Comparison of ENCODE assay signal across 26 cellular contexts in genomic region chr12:51538599-51538998, GRCh38. TPM values are rescaled to one million over a fixed set of nuclear protein-coding genes. Genes with fewer than 3 reads are reported as not detected.
DNase-seq lines count a peak whose midpoint lies in the region; ATAC-seq, FAIRE-seq and TF ChIP-seq lines count a peak whose summit lies in the region.
"Had no signal": no experiment of that assay in that cellular context is flagged by ENCODE, and none has a peak within 500 bp of the region (broad histone marks: within the 10 kb centered on the region; RNA-seq: fewer than 3 reads in every experiment).

No MANE protein-coding gene starts in this region.

- H3K79me1 ChIP-seq in neuronal stem cell (ENCODE audit: low read depth, low read length) = no peaks in the 10 kb centered on the region
- no peaks in the 10 kb centered on the region for H3K79me1 ChIP-seq in mesendoderm (ENCODE audit: low read length)

- H3K4me1 ChIP-seq in HepG2 (ENCODE audit: insufficient read depth, low read length) (no peaks in the 10 kb centered on the region), right lobe of liver (no peaks in the 10 kb centered on the region), neuronal stem cell (ENCODE audit: control insufficient read depth in 2 of 2, insufficient read depth in 1 of 2, low read depth in 1 of 2, low read length in 2 of 2) (peaks cover 3 to 8% of the 10 kb centered on the region in 2 donors), gastrocnemius medialis (no peaks in the 10 kb centered on the region), mesendoderm (ENCODE audit: control insufficient read depth, low read depth, low read length) (no peaks in the 10 kb centered on the region)
- H3K4me1 ChIP-seq: BLaER1 had no signal

- no peak for ATAC-seq in HepG2
- ATAC-seq in right lobe of liver = no peak
- ATAC-seq in gastrocnemius medialis = peak; percentile 52 to 53
- no peak for ATAC-seq in left cardiac atrium
- ATAC-seq: GM12878 had no signal

- no peak overlapping the region for H4K91ac ChIP-seq in neuronal stem cell (ENCODE audit: low read depth, low read length, poor library complexity)

- H2BK15ac ChIP-seq in neuronal stem cell (ENCODE audit: low read length) (no peak overlapping the region), mesendoderm (replicated peaks; ENCODE audit: low read depth) (no peak overlapping the region)

- H4K8ac ChIP-seq in neuronal stem cell (ENCODE audit: low read depth, low read length) = no peak overlapping the region
- H4K8ac ChIP-seq in mesendoderm (ENCODE audit: low read depth, low read length) = no peak overlapping the region

- H3K9ac ChIP-seq in HepG2 (ENCODE audit: insufficient read depth, low read depth, low read length) (no peak overlapping the region), neuronal stem cell (ENCODE audit: low read depth, low read length, poor library complexity) (no peak overlapping the region), mesendoderm (ENCODE audit: low read length) (no peak overlapping the region)
- H3K9ac ChIP-seq: BLaER1 had no signal

- H2AK5ac ChIP-seq in neuronal stem cell (ENCODE audit: low read depth, low read length) = peak overlapping the region; percentile 60
- H2AK5ac ChIP-seq in mesendoderm (ENCODE audit: low read length) = no peak overlapping the region

- H3K36me3 ChIP-seq in HepG2 (replicated peaks in 1 of 2; ENCODE audit: control insufficient read depth in 1 of 2, insufficient read depth in 2 of 2, low read length in 2 of 2) = no peaks in the 10 kb centered on the region
- H3K36me3 ChIP-seq in right lobe of liver = no peaks in the 10 kb centered on the region
- H3K36me3 ChIP-seq in neuronal stem cell (replicated peaks in 1 of 2; ENCODE audit: control insufficient read depth in 2 of 2, insufficient read depth in 2 of 2, low read length in 2 of 2) = no peaks in the 10 kb centered on the region
- no peaks in the 10 kb centered on the region for H3K36me3 ChIP-seq in gastrocnemius medialis
- H3K36me3 ChIP-seq in mesendoderm (ENCODE audit: control insufficient read depth, insufficient read depth, low read length) = no peaks in the 10 kb centered on the region
- H3K36me3 ChIP-seq: BE2C, BLaER1 had no signal

- H3K9me3 ChIP-seq in HepG2 (ENCODE audit: low read length) (no peaks in the 10 kb centered on the region), right lobe of liver (no peaks in the 10 kb centered on the region), neuronal stem cell (replicated peaks in 1 of 2; ENCODE audit: control insufficient read depth in 2 of 2, insufficient read depth in 1 of 2, low read depth in 1 of 2, low read length in 2 of 2) (no peaks in the 10 kb centered on the region), gastrocnemius medialis (no peaks in the 10 kb centered on the region)
- H3K9me3 ChIP-seq: BE2C, BLaER1 had no signal

- intact Hi-C loops in HepG2 (cut with micrococcal nuclease; ENCODE audit: unreplicated experiment) = no loop called here
- intact Hi-C loops in right lobe of liver (cut with DNase I) = loop anchor here in 1 of 2 donors (5.0 kb wide), 1 partner anchor 116 kb away; the partner anchor contains the start of gene SLC4A8
- intact Hi-C loops in gastrocnemius medialis (cut with DNase I; ENCODE audit: low total_unique reads) = no loop called here
- intact Hi-C loops in left cardiac atrium (cut with DNase I) = loop anchor here in 1 of 2 donors (10.0 kb wide), 1 partner anchor 266 kb away; no protein-coding TSS in a partner anchor

- no peak overlapping the region for H3K56ac ChIP-seq in mesendoderm (ENCODE audit: low read length)

- no peak overlapping the region for H2AFZ ChIP-seq in HepG2 (ENCODE audit: low read length)
- H2AFZ ChIP-seq in neuronal stem cell (ENCODE audit: low read length) = no peak overlapping the region

- no peak overlapping the region for H3K4me2 ChIP-seq in HepG2 (ENCODE audit: low read depth, low read length)
- no peak overlapping the region for H3K4me2 ChIP-seq in neuronal stem cell (ENCODE audit: insufficient read depth, low read length, poor library complexity, severe bottlenecking)
- H3K4me2 ChIP-seq in mesendoderm (ENCODE audit: low read length) = no peak overlapping the region
- H3K4me2 ChIP-seq: BLaER1 had no signal

- no peak for TF ChIP-seq RAD21 in HepG2 (CRISPR knock-in tag; IDR thresholded peaks at IDR 0.05)

- WGBS in HepG2 (ENCODE audit: low lambda C conversion rate) = 19% methylated on average over 8 of the region's 8 CpGs
- WGBS in right lobe of liver (ENCODE audit: insufficient coverage, low coverage, low lambda C conversion rate, missing lambda C conversion rate) = 87% methylated on average over 4 of the region's 8 CpGs
- WGBS in neuronal stem cell (ENCODE audit: extremely low coverage in 2 of 2, insufficient read length in 2 of 2, insufficient replicate concordance in 1 of 2), 2 donors = no CpG with 5 or more reads among the region's 8 CpGs
- WGBS in mesendoderm (ENCODE audit: extremely low coverage, insufficient coverage, low lambda C conversion rate) = no CpG with 5 or more reads among the region's 8 CpGs

- POLR2A ChIA-PET in HepG2 (lab: Yijun Ruan, JAX) = no interaction called here

- no peak overlapping the region for H2BK12ac ChIP-seq in neuronal stem cell (ENCODE audit: low read length)

- H3K4me3 ChIP-seq in HepG2 (replicated peaks in 1 of 3; ENCODE audit: insufficient read depth in 1 of 3, low read depth in 2 of 3, low read length in 3 of 3) (no peak overlapping the region), right lobe of liver (no peak overlapping the region), neuronal stem cell (ENCODE audit: low read length in 2 of 2) (no peak overlapping the region), gastrocnemius medialis (no peak overlapping the region), mesendoderm (ENCODE audit: low read length) (no peak overlapping the region)
- H3K4me3 ChIP-seq: BLaER1, GM12878 had no signal

- TF ChIP-seq EP300 in HepG2 (IDR thresholded peaks at IDR 0.05; ENCODE audit: low read depth in 2 of 2, low read length in 2 of 2) = no peak
- no peak for TF ChIP-seq EP300 in HepG2 (CRISPR knock-in tag; IDR thresholded peaks at IDR 0.05; ENCODE audit: borderline replicate concordance)

- peak overlapping the region; percentile 11 for H2BK120ac ChIP-seq in neuronal stem cell (ENCODE audit: low read depth, low read length)
- no peak overlapping the region for H2BK120ac ChIP-seq in mesendoderm (ENCODE audit: low read depth, low read length)

- H3K27ac ChIP-seq in HepG2 (ENCODE audit: extremely low read length, insufficient read depth, low read length) = no peak overlapping the region
- no peak overlapping the region for H3K27ac ChIP-seq in right lobe of liver
- no peak overlapping the region for H3K27ac ChIP-seq in neuronal stem cell (replicated peaks; ENCODE audit: low read length)
- H3K27ac ChIP-seq in gastrocnemius medialis = no peak overlapping the region
- no peak overlapping the region for H3K27ac ChIP-seq in mesendoderm (ENCODE audit: low read depth, low read length)
- H3K27ac ChIP-seq: BLaER1 had no signal

- TF ChIP-seq CTCF in HepG2 (CRISPR knock-in tag; IDR thresholded peaks at IDR 0.05) = no peak
- TF ChIP-seq CTCF in right lobe of liver (IDR thresholded peaks at IDR 0.05) = no peak
- no peak for TF ChIP-seq CTCF in gastrocnemius medialis (IDR thresholded peaks at IDR 0.05 in 4 of 5, conservative IDR thresholded peaks at IDR 0.05 in 1 of 5)

- no peak for FAIRE-seq in HepG2 (lab: Jason Lieb, UNC)
- FAIRE-seq: A204.1, GM12878, GM12892, GM18507 had no signal

- H3K27me3 ChIP-seq in HepG2 (ENCODE audit: control insufficient read depth in 1 of 2, insufficient read depth in 2 of 2, low read length in 2 of 2) (peaks cover 0 to 8% of the 10 kb centered on the region in 2 experiments; a peak in 2 of 5 replicates), right lobe of liver (no peaks in the 10 kb centered on the region), neuronal stem cell (ENCODE audit: control insufficient read depth in 3 of 3, insufficient read depth in 3 of 3, low read depth in 1 of 3, low read length in 3 of 3) (peaks cover 0 to 10% (median 0%) of the 10 kb centered on the region in 3 experiments), gastrocnemius medialis (peaks cover 0 to 8% (median 3%) of the 10 kb centered on the region in 3 donors), mesendoderm (ENCODE audit: insufficient read depth, low read length, poor library complexity) (no peaks in the 10 kb centered on the region)
- H3K27me3 ChIP-seq: BE2C, BLaER1 had no signal

- TF ChIP-seq POLR2A in HepG2 (IDR thresholded peaks at IDR 0.05; ENCODE audit: insufficient read depth in 1 of 2, low read depth in 2 of 2, low read length in 2 of 2) = no peak
- no peak for TF ChIP-seq POLR2A in right lobe of liver (IDR thresholded peaks at IDR 0.05)
- TF ChIP-seq POLR2A in gastrocnemius medialis (IDR thresholded peaks at IDR 0.05) = no peak

- H3K4ac ChIP-seq in neuronal stem cell (ENCODE audit: low read length) (no peak overlapping the region), mesendoderm (ENCODE audit: low read depth, low read length) (no peak overlapping the region)

- no peaks in the 10 kb centered on the region for H3K79me2 ChIP-seq in HepG2 (ENCODE audit: insufficient read depth, low read length)
- no peaks in the 10 kb centered on the region for H3K79me2 ChIP-seq in mesendoderm (ENCODE audit: control insufficient read depth, insufficient read depth, low read length)

- H2BK5ac ChIP-seq in neuronal stem cell (ENCODE audit: low read length) (no peak overlapping the region), mesendoderm (ENCODE audit: low read length) (no peak overlapping the region)

- in situ Hi-C loops in HepG2 (cut with HindIII; ENCODE audit: extremely low pct_ligation_motif_present, low pct_unique_long_range_greater_than_20kb) (loop anchor here (10.0 kb wide), 1 partner anchor 276 kb away; a partner anchor contains a TSS), gastrocnemius medialis (cut with MboI; ENCODE audit: low sequenced_read_pairs in 4 of 4) (loop anchor here in 1 of 4 donors (25.0 kb wide), 1 partner anchor 276 kb away; the partner anchor contains the start of gene SMAGP)

- H4K5ac ChIP-seq in mesendoderm (ENCODE audit: low read length) = no peak overlapping the region

- H3K23ac ChIP-seq in neuronal stem cell (ENCODE audit: low read depth, low read length, poor library complexity) = no peak overlapping the region
- H3K23ac ChIP-seq in mesendoderm (ENCODE audit: low read length) = no peak overlapping the region

- no peak for DNase-seq in HepG2 (ENCODE audit: low spot score)
- DNase-seq in right lobe of liver = no peak
- no peak for DNase-seq in neuronal stem cell (ENCODE audit: low spot score)
- DNase-seq in gastrocnemius medialis = peak in 1 of 2 donors; percentile 13
- DNase-seq in left cardiac atrium = no peak
- DNase-seq in mesendoderm = no peak
- DNase-seq: 8988T; ACHN; BE2C; C1 segment of cervical spinal cord; CD4-positive, alpha-beta memory T cell; CD4-positive, CD25-positive, alpha-beta regulatory T cell; CD8-positive, alpha-beta memory T cell; COR-L47; DMS 273 treated with DMSO at 0.1 percent for 48 hours; DMS153; DMS53; DMS79; DND-41; EL; GDM1 had no signal

- no peak overlapping the region for H3K14ac ChIP-seq in neuronal stem cell (ENCODE audit: low read length)

- CTCF ChIA-PET in HepG2 (lab: Yijun Ruan, JAX; ENCODE audit: low intra/inter-chr PET ratio, low total read pairs) = no interaction called here

- no TSS peak for BruUV-seq in HepG2 (replicated peaks; lab: Mats Ljungman, UMichigan)

- H4K20me1 ChIP-seq in HepG2 (ENCODE audit: insufficient read depth, low read length) = no peaks in the 10 kb centered on the region
- H4K20me1 ChIP-seq: BLaER1 had no signal

- H3K18ac ChIP-seq in neuronal stem cell (ENCODE audit: low read length) (no peak overlapping the region), mesendoderm (ENCODE audit: low read length) (no peak overlapping the region)

RNA-seq across cellular contexts. Expression of gene SCN8A, which starts 52.4 kb away (rescaled TPM):
- 0.46 and 1.4 TPM in 2 replicates for total RNA-seq in HepG2 (2016; rRNA removed; fragmentation: Illumina TruSeq; extraction: Trizol)
- total RNA-seq in HepG2 (2016; cell fraction: cytosol; rRNA removed; fragmentation: Illumina TruSeq; extraction: Trizol; ENCODE audit: low read depth) = 0.81 and 0.88 TPM in 2 replicates
- total RNA-seq in HepG2 (2016; cell fraction: insoluble cytoplasmic fraction; rRNA removed; fragmentation: Illumina TruSeq; extraction: Trizol) = 0.48 and 1.7 TPM in 2 replicates
- 0.83 and 1.4 TPM in 2 replicates for total RNA-seq in HepG2 (2016; cell fraction: membrane; rRNA removed; fragmentation: Illumina TruSeq; extraction: Trizol)
- 4.1 and 4.6 TPM in 2 replicates for total RNA-seq in HepG2 (2016; cell fraction: nucleus; rRNA removed; fragmentation: Illumina TruSeq; extraction: Trizol)
- 0.57 and 0.84 TPM in 2 replicates for polyA plus RNA-seq in HepG2 (2011; rRNA removed)
- 0.28 and 0.51 TPM in 2 replicates for polyA plus RNA-seq in HepG2 (2011; cell fraction: cytosol; rRNA removed)
- 2.6 and 4.4 TPM in 2 replicates for polyA plus RNA-seq in HepG2 (2011; cell fraction: nucleus; rRNA removed)
- 0.48 and 0.51 TPM in 2 replicates for polyA plus RNA-seq in HepG2 (2012)
- polyA plus RNA-seq in HepG2 (2016; cell fraction: cytosol; fragmentation: Illumina TruSeq; extraction: Trizol; ENCODE audit: low read depth) = 0.03 TPM in 2 replicates
- polyA plus RNA-seq in HepG2 (2016; cell fraction: insoluble cytoplasmic fraction; fragmentation: Illumina TruSeq; extraction: Trizol; ENCODE audit: low read depth) = 0.28 and 0.32 TPM in 2 replicates
- 0.14 and 0.22 TPM in 2 replicates for polyA plus RNA-seq in HepG2 (2016; cell fraction: membrane; fragmentation: Illumina TruSeq; extraction: Trizol; ENCODE audit: low read depth)
- polyA plus RNA-seq in HepG2 (2016; cell fraction: nucleus; fragmentation: Illumina TruSeq; extraction: Trizol; ENCODE audit: insufficient read depth, low read depth) = 2.1 and 2.7 TPM in 2 replicates
- 0.05 and 2.2 TPM in 2 replicates for polyA minus RNA-seq in HepG2 (2011; rRNA and poly(A)+ RNA removed; ENCODE audit: low replicate concordance)
- polyA minus RNA-seq in HepG2 (2011; cell fraction: cytosol; rRNA and poly(A)+ RNA removed) = 0.70 and 1.3 TPM in 2 replicates
- polyA minus RNA-seq in HepG2 (2011; cell fraction: nucleus; rRNA and poly(A)+ RNA removed) = 7.6 and 9.6 TPM in 2 replicates
- total RNA-seq in right lobe of liver = 1 to 10 TPM; 1.7 to 5.6 (median 3.7) TPM
- 1.8 TPM for polyA plus RNA-seq in neuronal stem cell (2013, experiment 1 of 2)
- polyA plus RNA-seq in neuronal stem cell (2013, experiment 2 of 2) = 1.9 TPM
- total RNA-seq in gastrocnemius medialis = under 1 TPM in 2 of 4 donors, not detected in 2; 0.05 to 0.29 TPM
- under 1 TPM; 0.21 to 0.41 TPM for total RNA-seq in left cardiac atrium
- 1.4 TPM for polyA plus RNA-seq in mesendoderm (2013, experiment 1 of 2)
- 1.5 TPM for polyA plus RNA-seq in mesendoderm (2013, experiment 2 of 2)

Comparison
In these comparisons a context has a peak if more than half of its experiments do, and no peak if none do; other contexts are left out.
1. ATAC-seq: peak in gastrocnemius medialis (2 of 2); none in HepG2 (single experiment), right lobe of liver (0 of 4) and left cardiac atrium (0 of 2).